ENCODE assay signal across 18 cellular contexts in genomic region chr2:40344364-40344763, GRCh38.
DNase-seq lines count a peak whose midpoint lies in the region; ATAC-seq and TF ChIP-seq lines count a peak whose summit lies in the region.
"Had no signal": no experiment of that assay in that cellular context is flagged by ENCODE, and none has a peak within 500 bp of the region (broad histone marks: within the 10 kb centered on the region; RNA-seq: fewer than 3 reads in every experiment).

No MANE protein-coding gene starts in this region.

- ATAC-seq in IMR-90 (ENCODE audit: low read depth) (peak; percentile 55), GM19328 (IDR thresholded peaks at IDR 0.05; ENCODE audit: unreplicated experiment) (no peak), upper lobe of left lung (ENCODE audit: low FRiP score in 2 of 2) (no peak)
- ATAC-seq: GM12878 had no signal

- H3K36me3 ChIP-seq in IMR-90 (ENCODE audit: control insufficient read depth, insufficient read depth, low read length): no peaks in the 10 kb centered on the region
- H3K36me3 ChIP-seq in skeletal muscle satellite cell (ENCODE audit: insufficient read depth, low read length): no peaks in the 10 kb centered on the region
- H3K36me3 ChIP-seq in upper lobe of left lung: no peaks in the 10 kb centered on the region

- H3K23ac ChIP-seq in IMR-90 (ENCODE audit: low read depth, low read length): 0 out of 2 replicates have a peak overlapping the region, but pooled peaks have one; percentile 6

- H3K79me1 ChIP-seq in IMR-90 (ENCODE audit: low read depth in 1 of 2, low read length in 2 of 2): peaks cover 26 to 47% of the 10 kb centered on the region in 2 experiments

- peak overlapping the region; percentile 12; the same call in 2 of the 3 replicates for H2BK15ac ChIP-seq in IMR-90 (ENCODE audit: low read depth, low read length)

- peaks cover 22% of the 10 kb centered on the region for H3K4me1 ChIP-seq in IMR-90 (ENCODE audit: control insufficient read depth, insufficient read depth, low read length)
- H3K4me1 ChIP-seq in skeletal muscle satellite cell (ENCODE audit: control insufficient read depth, insufficient read depth, low read length): peaks cover 72% of the 10 kb centered on the region
- peaks cover 0 to 6% (median 2%) of the 10 kb centered on the region in 4 donors for H3K4me1 ChIP-seq in upper lobe of left lung

- no peak for TF ChIP-seq EP300 in upper lobe of left lung (IDR thresholded peaks at IDR 0.05)

- H3K27ac ChIP-seq in AG04450 (ENCODE audit: low read depth, low read length) (no peak overlapping the region), IMR-90 (ENCODE audit: insufficient read depth, low read length) (no peak overlapping the region), upper lobe of left lung (no peak overlapping the region)

- no peak overlapping the region for H3K9ac ChIP-seq in IMR-90 (ENCODE audit: low read depth, low read length)
- H3K9ac ChIP-seq in skeletal muscle satellite cell (ENCODE audit: low read depth, low read length): peak overlapping the region; percentile 71

- peak; percentile 27 for DNase-seq in AG04450 (ENCODE audit: low read depth, low spot score)
- DNase-seq in IMR-90: peak; percentile 77
- peak; percentile 61 for DNase-seq in fibroblast of villous mesenchyme (ENCODE audit: low read depth)
- DNase-seq in NCI-H2196 (lab: John Stamatoyannopoulos, UW; ENCODE audit: unreplicated experiment): no peak
- no peak for DNase-seq in upper lobe of left lung
- DNase-seq: C1 segment of cervical spinal cord, DMS79 treated with DMSO at 0.1 percent for 48 hours, GDM1, H7, Kasumi-1, MM.1S, NCI-H1105, NCI-H1694, NCI-H2227 treated with DMSO at 0.1 percent for 48 hours, NCI-H524 treated with DMSO at 0.1 percent for 48 hours had no signal

- no TSS peak for BruUV-seq in IMR-90 (replicated peaks; lab: Mats Ljungman, UMichigan)

- H3K4me3 ChIP-seq in AG04450 (ENCODE audit: low read depth, low read length) (no peak overlapping the region), IMR-90 (ENCODE audit: insufficient read depth, low read depth, low read length) (no peak overlapping the region), fibroblast of villous mesenchyme (ENCODE audit: low read depth, low read length) (no peak overlapping the region), skeletal muscle satellite cell (ENCODE audit: low read length) (peak overlapping the region; percentile 26), upper lobe of left lung (no peak overlapping the region)
- H3K4me3 ChIP-seq: GM12878 had no signal

- peak overlapping the region; percentile 44; the same call in 1 of the 2 replicates for H3K4ac ChIP-seq in IMR-90 (ENCODE audit: low read depth, low read length)

- TF ChIP-seq POLR2A in IMR-90 (IDR thresholded peaks at IDR 0.05; ENCODE audit: low read depth, low read length) (no peak), upper lobe of left lung (IDR thresholded peaks at IDR 0.05) (no peak)

- peak overlapping the region; percentile 69 for H2BK120ac ChIP-seq in IMR-90 (ENCODE audit: low read depth, low read length)

- H3K18ac ChIP-seq in IMR-90 (ENCODE audit: low read depth, low read length): peak overlapping the region; percentile 55; the same call in 1 of the 2 replicates

- POLR2A ChIA-PET in AG04450 (lab: Yijun Ruan, JAX): interaction anchor here (1.1 kb wide), 1 partner anchor 63 kb away, joined by 4 read pairs; no protein-coding TSS in a partner anchor
- POLR2A ChIA-PET in IMR-90 (lab: Charles Lee; ENCODE audit: unreplicated experiment): interaction anchor here (0.6 kb wide), 1 partner anchor 881 kb away, joined by 10 read pairs; no protein-coding TSS in a partner anchor

- H2BK20ac ChIP-seq in IMR-90 (ENCODE audit: low read depth, low read length): peak overlapping the region; percentile 55

- peaks cover 18% of the 10 kb centered on the region for H3K9me1 ChIP-seq in IMR-90 (ENCODE audit: insufficient read depth, low read length)

- no peak overlapping the region for H2AK9ac ChIP-seq in IMR-90 (replicated peaks; ENCODE audit: low read depth, low read length, poor library complexity)

- CTCF ChIA-PET in AG04450 (lab: Charles Lee): no interaction called here
- CTCF ChIA-PET in IMR-90 (lab: Yijun Ruan, JAX): interaction anchor here (1.0 kb wide), 1 partner anchor 115 kb away, joined by 3 read pairs; no protein-coding TSS in a partner anchor

- peak overlapping the region; percentile 59; the same call in 1 of the 2 replicates for H3K56ac ChIP-seq in IMR-90 (ENCODE audit: extremely low read depth, insufficient read depth, low read length)

- H3K14ac ChIP-seq in IMR-90 (replicated peaks; ENCODE audit: low read depth, low read length): peak overlapping the region; percentile 36; the same call in 1 of the 2 replicates

- H2BK5ac ChIP-seq in IMR-90 (ENCODE audit: low read depth, low read length, poor library complexity, severe bottlenecking): peak overlapping the region; percentile 94

- H2AK5ac ChIP-seq in IMR-90 (ENCODE audit: low read depth, low read length): no peak overlapping the region

- H3K9me3 ChIP-seq in AG04450 (ENCODE audit: control insufficient read depth, insufficient read depth, low read length): no peaks in the 10 kb centered on the region
- no peaks in the 10 kb centered on the region for H3K9me3 ChIP-seq in IMR-90 (ENCODE audit: control insufficient read depth, insufficient read depth, low read length)
- H3K9me3 ChIP-seq in skeletal muscle satellite cell (replicated peaks; ENCODE audit: low read length): no peaks in the 10 kb centered on the region
- no peaks in the 10 kb centered on the region for H3K9me3 ChIP-seq in upper lobe of left lung

- H2AFZ ChIP-seq in IMR-90 (replicated peaks; ENCODE audit: low read length, poor library complexity): no peak overlapping the region

- in situ Hi-C loops in IMR-90 (cut with MboI; ENCODE audit: low sequenced_read_pairs): no loop called here

- intact Hi-C loops in IMR-90 (cut with micrococcal nuclease): no loop called here

- H4K5ac ChIP-seq in IMR-90 (ENCODE audit: low read depth, low read length): peak overlapping the region; percentile 4; the same call in 1 of the 2 replicates

- TF ChIP-seq CTCF in AG04450 (IDR thresholded peaks at IDR 0.05; ENCODE audit: low read depth, low read length) (no peak), IMR-90 (conservative IDR thresholded peaks at IDR 0.05; ENCODE audit: low read depth, low read length) (no peak), fibroblast of villous mesenchyme (IDR thresholded peaks at IDR 0.05; ENCODE audit: insufficient read depth, low read depth, low read length) (no peak), upper lobe of left lung (IDR thresholded peaks at IDR 0.05) (no peak)

- peak overlapping the region; percentile 29 to 35; a peak in 3 of 4 replicates for H4K8ac ChIP-seq in IMR-90 (ENCODE audit: low read depth in 2 of 2, low read length in 2 of 2)

- no peaks in the 10 kb centered on the region for H3K27me3 ChIP-seq in AG04450 (ENCODE audit: control insufficient read depth, insufficient read depth, low read length)
- no peaks in the 10 kb centered on the region for H3K27me3 ChIP-seq in IMR-90 (ENCODE audit: control insufficient read depth, insufficient read depth, low read length)
- no peaks in the 10 kb centered on the region for H3K27me3 ChIP-seq in skeletal muscle satellite cell (ENCODE audit: control insufficient read depth, insufficient read depth, low read length)
- no peaks in the 10 kb centered on the region for H3K27me3 ChIP-seq in upper lobe of left lung

- H3K4me2 ChIP-seq in IMR-90 (ENCODE audit: low read depth, low read length): peak overlapping the region; percentile 61; the same call in 1 of the 2 replicates
- peak overlapping the region; percentile 54 for H3K4me2 ChIP-seq in skeletal muscle satellite cell (ENCODE audit: low read length)

- dilution Hi-C loops in IMR-90 (cut with HindIII; ENCODE audit: low sequenced_read_pairs, unreplicated experiment): no loop called here

- H4K20me1 ChIP-seq in IMR-90 (ENCODE audit: insufficient read depth, low read length): no peaks in the 10 kb centered on the region

- H4K91ac ChIP-seq in IMR-90 (ENCODE audit: insufficient read depth, low read depth, low read length): peak overlapping the region; percentile 71

- WGBS in IMR-90 (ENCODE audit: extremely low coverage in 2 of 2, insufficient read length in 1 of 2), 2 experiments: no CpG with 5 or more reads among the region's 1 CpG
- WGBS in upper lobe of left lung, 2 donors: 81 to 96% methylated on average over 1 of the region's 1 CpG

- no peak for TF ChIP-seq RAD21 in IMR-90 (IDR thresholded peaks at IDR 0.05; ENCODE audit: low read length)

TF ChIP-seq in IMR-90, 13 proteins besides CTCF, POLR2A, EP300 and RAD21:
- TF ChIP-seq CHD1 (IDR thresholded peaks at IDR 0.05; ENCODE audit: low read depth, low read length): no peak
- no peak for TF ChIP-seq CEBPB (IDR thresholded peaks at IDR 0.05; ENCODE audit: low read depth, low read length)
- no peak for TF ChIP-seq SMC3 (IDR thresholded peaks at IDR 0.05; ENCODE audit: low read depth, low read length)
- TF ChIP-seq MAFK (IDR thresholded peaks at IDR 0.05; ENCODE audit: low read depth, low read length): no peak

Comparison
In these comparisons a context has a peak if more than half of its experiments do, and no peak if none do; other contexts are left out.
1. DNase-seq: peak in AG04450 (single experiment), IMR-90 (single experiment) and fibroblast of villous mesenchyme (single experiment); none in NCI-H2196 (single experiment) and upper lobe of left lung (0 of 2).